Comparison of ENCODE assay signal across 9 cellular contexts in genomic region chr1:205536759-205537361, GRCh38. TPM values are rescaled to one million over a fixed set of nuclear protein-coding genes. Genes with fewer than 3 reads are reported as not detected.
DNase-seq lines count a peak whose midpoint lies in the region; ATAC-seq and TF ChIP-seq lines count a peak whose summit lies in the region.
"Had no signal": no experiment of that assay in that cellular context is flagged by ENCODE, and none has a peak within 500 bp of the region (broad histone marks: within the 10 kb centered on the region; RNA-seq: fewer than 3 reads in every experiment).

No MANE protein-coding gene starts in this region.

- H3K9ac ChIP-seq in mammary epithelial cell (ENCODE audit: insufficient read depth, low read length) = no peak overlapping the region

- H3K27ac Mint-ChIP-seq in MCF 10A (ENCODE audit: low read depth, unreplicated experiment) = no peak overlapping the region

- H3K27ac ChIP-seq in mammary epithelial cell (ENCODE audit: insufficient read depth, low read depth, low read length) (no peak overlapping the region), body of pancreas (no peak overlapping the region), vagina (peak overlapping the region; percentile 45)

- H2AFZ ChIP-seq in mammary epithelial cell (ENCODE audit: low read depth, low read length) = no peak overlapping the region

- no peak overlapping the region for H3K4me3 Mint-ChIP-seq in MCF 10A (ENCODE audit: unreplicated experiment)

- peaks cover 11% of the 10 kb centered on the region for H3K4me1 Mint-ChIP-seq in MCF 10A (ENCODE audit: insufficient read depth, unreplicated experiment)

- H3K27me3 ChIP-seq in mammary epithelial cell (ENCODE audit: insufficient read depth, low read length) = no peaks in the 10 kb centered on the region
- H3K27me3 ChIP-seq in body of pancreas = no peaks in the 10 kb centered on the region
- no peaks in the 10 kb centered on the region for H3K27me3 ChIP-seq in vagina

- TF ChIP-seq CTCF in MCF 10A (IDR thresholded peaks at IDR 0.05; ENCODE audit: unreplicated experiment) (no peak), mammary epithelial cell (conservative IDR thresholded peaks at IDR 0.05 in 1 of 2, IDR thresholded peaks at IDR 0.05 in 1 of 2; ENCODE audit: extremely low read depth in 1 of 2, insufficient read depth in 1 of 2, low read depth in 1 of 2, low read length in 2 of 2) (no peak), body of pancreas (IDR thresholded peaks at IDR 0.05) (no peak), vagina (IDR thresholded peaks at IDR 0.05) (no peak)

- WGBS in mammary epithelial cell (ENCODE audit: low coverage, missing lambda C conversion rate) = 85% methylated on average over 7 of the region's 9 CpGs
- WGBS in body of pancreas, 2 donors = 34 to 41% methylated on average over 9 of the region's 9 CpGs

- H3K9me3 ChIP-seq in mammary epithelial cell (replicated peaks; ENCODE audit: insufficient read depth, low read length) = no peaks in the 10 kb centered on the region
- H3K9me3 ChIP-seq in body of pancreas = no peaks in the 10 kb centered on the region
- H3K9me3 ChIP-seq in vagina = no peaks in the 10 kb centered on the region

- TF ChIP-seq POLR2A in body of pancreas (IDR thresholded peaks at IDR 0.05) (no peak), vagina (IDR thresholded peaks at IDR 0.05) (no peak)

- intact Hi-C loops in MCF 10A (cut with micrococcal nuclease) (no loop called here), mammary epithelial cell (cut with micrococcal nuclease) (no loop called here), body of pancreas (cut with DNase I) (no loop called here), vagina (cut with DNase I) (no loop called here)

- H3K4me3 ChIP-seq in mammary epithelial cell (replicated peaks in 1 of 3; ENCODE audit: insufficient read depth in 1 of 3, low read depth in 2 of 3, low read length in 3 of 3) (no peak overlapping the region), body of pancreas (no peak overlapping the region), vagina (no peak overlapping the region)

- CTCF ChIA-PET in MCF 10A (lab: Yijun Ruan, JAX) = interaction anchor here (0.6 to 30.3 kb wide), 9 partner anchors 8 to 1299 kb away, joined by 3 to 1608 read pairs (median 12); partner anchors contain the start of gene CDK18
- CTCF ChIA-PET in mammary epithelial cell (lab: Charles Lee; ENCODE audit: low non-redundant PET) = no interaction called here

- BruUV-seq in MCF 10A (replicated peaks; lab: Mats Ljungman, UMichigan) = no TSS peak
- no TSS peak for BruUV-seq in mammary epithelial cell (replicated peaks; lab: Mats Ljungman, UMichigan)

- dilution Hi-C loops in mammary epithelial cell (cut with HindIII; ENCODE audit: low sequenced_read_pairs) = no loop called here

- H3K27me3 Mint-ChIP-seq in MCF 10A (ENCODE audit: insufficient read depth, unreplicated experiment) = no peaks in the 10 kb centered on the region

- no peaks in the 10 kb centered on the region for H3K9me3 Mint-ChIP-seq in MCF 10A (ENCODE audit: unreplicated experiment)

- no peaks in the 10 kb centered on the region for H3K36me3 Mint-ChIP-seq in MCF 10A (ENCODE audit: insufficient read depth, unreplicated experiment)

- ATAC-seq in body of pancreas (peak; percentile 78), GM21367 (IDR thresholded peaks at IDR 0.05; ENCODE audit: unreplicated experiment) (no peak)

- in situ Hi-C loops in mammary epithelial cell (cut with MboI; ENCODE audit: low sequenced_read_pairs in 2 of 2) = loop anchor here in 1 of 2 donors (10.0 kb wide), 1 partner anchor 118 kb away; no protein-coding TSS in a partner anchor

- POLR2A ChIA-PET in MCF 10A (lab: Yijun Ruan, JAX) = interaction anchor here (0.6 to 1.6 kb wide), 6 partner anchors 43 to 154 kb away, joined by 3 to 6 read pairs (median 3); no protein-coding TSS in a partner anchor

- H3K4me1 ChIP-seq in mammary epithelial cell (ENCODE audit: insufficient read depth, low read length) (no peaks in the 10 kb centered on the region), body of pancreas (no peaks in the 10 kb centered on the region), vagina (peaks cover 17% of the 10 kb centered on the region)

- H3K36me3 ChIP-seq in mammary epithelial cell (ENCODE audit: insufficient read depth, low read length) = no peaks in the 10 kb centered on the region
- H3K36me3 ChIP-seq in body of pancreas (replicated peaks in 1 of 2; ENCODE audit: insufficient read depth in 1 of 2, low read depth in 2 of 2) = no peaks in the 10 kb centered on the region
- no peaks in the 10 kb centered on the region for H3K36me3 ChIP-seq in vagina

- DNase-seq in MCF 10A (ENCODE audit: unreplicated experiment) (peak; percentile 55), mammary epithelial cell (no peak), body of pancreas (peak; percentile 52 to 70 (median 69)), medulla oblongata (ENCODE audit: extremely low spot score) (peak; percentile 81), vagina (ENCODE audit: extremely low spot score in 2 of 2) (peak; percentile 72 to 83), NCI-H1417 (lab: John Stamatoyannopoulos, UW) (no peak), NCI-H345 treated with DMSO at 0.1 percent for 48 hours (lab: John Stamatoyannopoulos, UW; ENCODE audit: unreplicated experiment) (no peak)
- DNase-seq: AML-193 had no signal

- no peaks in the 10 kb centered on the region for H3K79me2 ChIP-seq in mammary epithelial cell (ENCODE audit: insufficient read depth, low read length)

- H4K20me1 ChIP-seq in mammary epithelial cell (ENCODE audit: insufficient read depth, low read length) = no peaks in the 10 kb centered on the region

- no peak overlapping the region for H3K4me2 ChIP-seq in mammary epithelial cell (ENCODE audit: insufficient read depth, low read depth, low read length)

RNA-seq across cellular contexts. Expression of gene CDK18, which starts 32.4 kb away (rescaled TPM):
- 4.9 and 6.8 TPM in 2 replicates for total RNA-seq in MCF 10A (2022)
- 10 to 100 TPM; 23.2 to 28.6 TPM for total RNA-seq in mammary epithelial cell
- 24.6 TPM for polyA plus RNA-seq in mammary epithelial cell
- polyA minus RNA-seq in mammary epithelial cell = 57.9 TPM
- total RNA-seq in body of pancreas = 10 to 100 TPM; 28.0 to 28.7 TPM
- 27.0 TPM for total RNA-seq in vagina

Comparison
In these comparisons a context has a peak if more than half of its experiments do, and no peak if none do; other contexts are left out.
1. DNase-seq: peak in MCF 10A (single experiment), body of pancreas (4 of 4), medulla oblongata (single experiment) and vagina (2 of 2); none in mammary epithelial cell (single experiment), NCI-H1417 (0 of 3) and NCI-H345 treated with DMSO at 0.1 percent for 48 hours (single experiment).